1 cellular context compared by ENCODE assay signal in genomic region chr3:78754066-78754743, GRCh38.
TF ChIP-seq lines count a peak whose summit lies in the region.

No MANE protein-coding gene starts in this region.

TF ChIP-seq in HepG2, 621 proteins besides CTCF, POLR2A, EP300 and RAD21 (continued from another document):
- TF ChIP-seq ZNF597 (CRISPR knock-in tag; IDR thresholded peaks at IDR 0.05) (no peak), THAP11 (CRISPR knock-in tag; IDR thresholded peaks at IDR 0.05) (no peak), ZNF761 (CRISPR knock-in tag; conservative IDR thresholded peaks at IDR 0.05) (no peak)
